ENCODE assay signal across 2 cellular contexts in the genomic region with DNA sequence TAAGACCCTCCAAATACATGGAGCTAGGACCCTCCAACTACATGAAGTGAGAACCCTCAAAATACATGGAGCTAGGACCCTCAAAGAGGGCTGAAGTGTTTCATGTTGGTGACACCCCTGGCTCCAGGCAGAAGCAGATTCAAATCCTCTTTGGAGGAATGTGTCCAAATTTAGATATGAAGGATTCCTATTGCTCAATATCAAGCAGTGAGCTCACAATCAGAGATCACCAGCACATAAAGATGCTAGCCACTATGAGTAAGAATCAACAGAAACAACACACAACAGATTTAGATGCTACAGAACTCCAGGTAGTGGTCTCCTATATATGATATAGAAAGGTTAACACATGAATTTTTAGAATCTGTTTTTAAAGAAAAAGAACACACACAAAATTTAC.
TF ChIP-seq lines count a peak whose summit lies in the region.

No MANE protein-coding gene starts in this region.

TF ChIP-seq in A549, 52 proteins besides CTCF, POLR2A, EP300 and RAD21:
- TF ChIP-seq NR3C1 (IDR thresholded peaks at IDR 0.05): no peak
- no peak for TF ChIP-seq HEYL (CRISPR knock-in tag; IDR thresholded peaks at IDR 0.05)
- TF ChIP-seq CEBPB (IDR thresholded peaks at IDR 0.05): no peak
- TF ChIP-seq, protein P1, sequence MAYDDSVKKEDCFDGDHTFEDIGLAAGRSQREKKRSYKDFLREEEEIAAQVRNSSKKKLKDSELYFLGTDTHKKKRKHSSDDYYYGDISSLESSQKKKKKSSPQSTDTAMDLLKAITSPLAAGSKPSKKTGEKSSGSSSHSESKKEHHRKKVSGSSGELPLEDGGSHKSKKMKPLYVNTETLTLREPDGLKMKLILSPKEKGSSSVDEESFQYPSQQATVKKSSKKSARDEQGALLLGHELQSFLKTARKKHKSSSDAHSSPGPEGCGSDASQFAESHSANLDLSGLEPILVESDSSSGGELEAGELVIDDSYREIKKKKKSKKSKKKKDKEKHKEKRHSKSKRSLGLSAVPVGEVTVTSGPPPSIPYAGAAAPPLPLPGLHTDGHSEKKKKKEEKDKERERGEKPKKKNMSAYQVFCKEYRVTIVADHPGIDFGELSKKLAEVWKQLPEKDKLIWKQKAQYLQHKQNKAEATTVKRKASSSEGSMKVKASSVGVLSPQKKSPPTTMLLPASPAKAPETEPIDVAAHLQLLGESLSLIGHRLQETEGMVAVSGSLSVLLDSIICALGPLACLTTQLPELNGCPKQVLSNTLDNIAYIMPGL (CRISPR knock-in tag; IDR thresholded peaks at IDR 0.05; ENCODE audit: borderline replicate concordance): no peak
- TF ChIP-seq, protein P2, sequence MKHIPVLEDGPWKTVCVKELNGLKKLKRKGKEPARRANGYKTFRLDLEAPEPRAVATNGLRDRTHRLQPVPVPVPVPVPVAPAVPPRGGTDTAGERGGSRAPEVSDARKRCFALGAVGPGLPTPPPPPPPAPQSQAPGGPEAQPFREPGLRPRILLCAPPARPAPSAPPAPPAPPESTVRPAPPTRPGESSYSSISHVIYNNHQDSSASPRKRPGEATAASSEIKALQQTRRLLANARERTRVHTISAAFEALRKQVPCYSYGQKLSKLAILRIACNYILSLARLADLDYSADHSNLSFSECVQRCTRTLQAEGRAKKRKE (CRISPR knock-in tag; IDR thresholded peaks at IDR 0.05; ENCODE audit: low read depth): no peak
- no peak for TF ChIP-seq HDAC2 (IDR thresholded peaks at IDR 0.05)
- no peak for TF ChIP-seq HOXA7 (CRISPR knock-in tag; IDR thresholded peaks at IDR 0.05)
- no peak for TF ChIP-seq MAFK (IDR thresholded peaks at IDR 0.05; ENCODE audit: partially characterized antibody)
- TF ChIP-seq ZSCAN20 (CRISPR knock-in tag; IDR thresholded peaks at IDR 0.05): no peak
- TF ChIP-seq SMC3 (IDR thresholded peaks at IDR 0.05): no peak
- no peak for TF ChIP-seq HOXB5 (CRISPR knock-in tag; IDR thresholded peaks at IDR 0.05)
- TF ChIP-seq, protein P3, sequence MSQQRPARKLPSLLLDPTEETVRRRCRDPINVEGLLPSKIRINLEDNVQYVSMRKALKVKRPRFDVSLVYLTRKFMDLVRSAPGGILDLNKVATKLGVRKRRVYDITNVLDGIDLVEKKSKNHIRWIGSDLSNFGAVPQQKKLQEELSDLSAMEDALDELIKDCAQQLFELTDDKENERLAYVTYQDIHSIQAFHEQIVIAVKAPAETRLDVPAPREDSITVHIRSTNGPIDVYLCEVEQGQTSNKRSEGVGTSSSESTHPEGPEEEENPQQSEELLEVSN (IDR thresholded peaks at IDR 0.05; ENCODE audit: borderline replicate concordance, low read depth): no peak
- no peak for TF ChIP-seq KDM5A (IDR thresholded peaks at IDR 0.05)
- no peak for TF ChIP-seq TFCP2L1 (CRISPR knock-in tag; IDR thresholded peaks at IDR 0.05)

TF ChIP-seq in K562, 482 proteins besides CTCF, POLR2A, EP300 and RAD21:
- TF ChIP-seq CEBPB (tag; IDR thresholded peaks at IDR 0.05): peak; percentile 27; the same call in 1 of the 2 replicates
- TF ChIP-seq, protein P4, sequence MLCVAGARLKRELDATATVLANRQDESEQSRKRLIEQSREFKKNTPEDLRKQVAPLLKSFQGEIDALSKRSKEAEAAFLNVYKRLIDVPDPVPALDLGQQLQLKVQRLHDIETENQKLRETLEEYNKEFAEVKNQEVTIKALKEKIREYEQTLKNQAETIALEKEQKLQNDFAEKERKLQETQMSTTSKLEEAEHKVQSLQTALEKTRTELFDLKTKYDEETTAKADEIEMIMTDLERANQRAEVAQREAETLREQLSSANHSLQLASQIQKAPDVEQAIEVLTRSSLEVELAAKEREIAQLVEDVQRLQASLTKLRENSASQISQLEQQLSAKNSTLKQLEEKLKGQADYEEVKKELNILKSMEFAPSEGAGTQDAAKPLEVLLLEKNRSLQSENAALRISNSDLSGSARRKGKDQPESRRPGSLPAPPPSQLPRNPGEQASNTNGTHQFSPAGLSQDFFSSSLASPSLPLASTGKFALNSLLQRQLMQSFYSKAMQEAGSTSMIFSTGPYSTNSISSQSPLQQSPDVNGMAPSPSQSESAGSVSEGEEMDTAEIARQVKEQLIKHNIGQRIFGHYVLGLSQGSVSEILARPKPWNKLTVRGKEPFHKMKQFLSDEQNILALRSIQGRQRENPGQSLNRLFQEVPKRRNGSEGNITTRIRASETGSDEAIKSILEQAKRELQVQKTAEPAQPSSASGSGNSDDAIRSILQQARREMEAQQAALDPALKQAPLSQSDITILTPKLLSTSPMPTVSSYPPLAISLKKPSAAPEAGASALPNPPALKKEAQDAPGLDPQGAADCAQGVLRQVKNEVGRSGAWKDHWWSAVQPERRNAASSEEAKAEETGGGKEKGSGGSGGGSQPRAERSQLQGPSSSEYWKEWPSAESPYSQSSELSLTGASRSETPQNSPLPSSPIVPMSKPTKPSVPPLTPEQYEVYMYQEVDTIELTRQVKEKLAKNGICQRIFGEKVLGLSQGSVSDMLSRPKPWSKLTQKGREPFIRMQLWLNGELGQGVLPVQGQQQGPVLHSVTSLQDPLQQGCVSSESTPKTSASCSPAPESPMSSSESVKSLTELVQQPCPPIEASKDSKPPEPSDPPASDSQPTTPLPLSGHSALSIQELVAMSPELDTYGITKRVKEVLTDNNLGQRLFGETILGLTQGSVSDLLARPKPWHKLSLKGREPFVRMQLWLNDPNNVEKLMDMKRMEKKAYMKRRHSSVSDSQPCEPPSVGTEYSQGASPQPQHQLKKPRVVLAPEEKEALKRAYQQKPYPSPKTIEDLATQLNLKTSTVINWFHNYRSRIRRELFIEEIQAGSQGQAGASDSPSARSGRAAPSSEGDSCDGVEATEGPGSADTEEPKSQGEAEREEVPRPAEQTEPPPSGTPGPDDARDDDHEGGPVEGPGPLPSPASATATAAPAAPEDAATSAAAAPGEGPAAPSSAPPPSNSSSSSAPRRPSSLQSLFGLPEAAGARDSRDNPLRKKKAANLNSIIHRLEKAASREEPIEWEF (CRISPR knock-in tag; IDR thresholded peaks at IDR 0.05): no peak
